Comparison of ENCODE assay signal across 8 cellular contexts in the genomic region with DNA sequence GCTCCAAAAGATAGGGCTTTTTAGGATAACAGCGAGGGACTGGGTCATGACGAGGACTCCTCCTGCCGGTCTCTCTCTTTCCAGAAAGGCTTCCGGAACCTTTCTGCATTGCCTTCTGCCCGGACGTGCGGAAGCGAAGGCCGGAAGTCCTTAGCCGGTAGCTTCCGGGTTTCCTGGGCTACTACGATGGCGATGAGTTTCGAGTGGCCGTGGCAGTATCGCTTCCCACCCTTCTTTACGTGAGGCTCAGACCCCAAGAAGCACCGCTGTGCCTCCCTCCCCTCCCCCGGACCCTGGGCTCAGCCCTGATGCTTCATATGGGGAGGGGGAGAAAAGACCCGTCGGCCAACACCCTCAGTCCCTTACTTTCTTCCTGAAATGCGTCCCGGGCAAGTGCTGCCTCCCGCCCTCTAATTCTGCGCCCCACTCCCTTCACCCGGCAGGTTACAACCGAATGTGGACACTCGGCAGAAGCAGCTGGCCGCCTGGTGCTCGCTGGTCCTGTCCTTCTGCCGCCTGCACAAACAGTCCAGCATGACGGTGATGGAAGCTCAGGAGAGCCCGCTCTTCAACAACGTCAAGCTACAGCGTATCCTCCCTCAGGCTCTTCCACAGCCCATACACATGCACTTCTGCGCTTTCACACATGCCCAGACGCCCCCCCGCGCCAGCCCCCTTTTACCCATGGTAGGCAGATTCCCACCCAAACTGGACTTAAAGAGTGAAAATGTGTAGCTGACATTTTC. TPM values are rescaled to one million over a fixed set of nuclear protein-coding genes. Genes with fewer than 3 reads are reported as not detected.
A peak's percentile ranks its signal among the peaks of the same experiment; 100 is the strongest.
DNase-seq lines count a peak whose midpoint lies in the region; ATAC-seq lines count a peak whose summit lies in the region.

A gene (plus strand): TSS at position 160 of the 746 bp plus-strand sequence. CDS start 27 bp downstream, at position 187.

- H3K4me3 ChIP-seq in CD4-positive, CD25-positive, alpha-beta regulatory T cell (ENCODE audit: low read depth, low read length): peak within 1 kb of the TSS; percentile 93
- H3K4me3 ChIP-seq in SK-N-MC: peak within 1 kb of the TSS; percentile 93

- peak; percentile 93 for ATAC-seq in CD4-positive, CD25-positive, alpha-beta regulatory T cell (ENCODE audit: low read depth in 2 of 2)
- peak; percentile 68 for ATAC-seq in GM21528 (IDR thresholded peaks at IDR 0.05; ENCODE audit: low FRiP score, unreplicated experiment)

- no peaks in the 10 kb centered on the region for H3K9me3 ChIP-seq in CD4-positive, CD25-positive, alpha-beta regulatory T cell (ENCODE audit: control insufficient read depth in 2 of 2, low read length in 2 of 2)
- no peaks in the 10 kb centered on the region for H3K9me3 ChIP-seq in SK-N-MC (ENCODE audit: low read depth, low read length)

- H3K9ac ChIP-seq in SK-N-MC (ENCODE audit: insufficient read length): peak within 1 kb of the TSS; percentile 88

- peaks cover 6% of the 10 kb centered on the region for H3K27me3 Mint-ChIP-seq in CD4-positive, CD25-positive, alpha-beta regulatory T cell

- peak within 1 kb of the TSS; percentile 95 to 99 (median 98) for H3K4me3 Mint-ChIP-seq in CD4-positive, CD25-positive, alpha-beta regulatory T cell

- no peaks in the 10 kb centered on the region for H3K27me3 ChIP-seq in CD4-positive, CD25-positive, alpha-beta regulatory T cell (ENCODE audit: control insufficient read depth, insufficient read depth, low read length)

- no peaks in the 10 kb centered on the region for H3K9me3 Mint-ChIP-seq in CD4-positive, CD25-positive, alpha-beta regulatory T cell

- peaks cover 33% of the 10 kb centered on the region for H3K36me3 ChIP-seq in CD4-positive, CD25-positive, alpha-beta regulatory T cell (ENCODE audit: control insufficient read depth, insufficient read depth, low read length)
- H3K36me3 ChIP-seq in SK-N-MC (ENCODE audit: insufficient read depth, low read length): peaks cover 22% of the 10 kb centered on the region

- H3K4me1 Mint-ChIP-seq in CD4-positive, CD25-positive, alpha-beta regulatory T cell: peaks cover 4 to 31% (median 18%) of the 10 kb centered on the region in 4 donors

- peaks cover 25% of the 10 kb centered on the region for H3K36me3 Mint-ChIP-seq in CD4-positive, CD25-positive, alpha-beta regulatory T cell

- DNase-seq in CD4-positive, CD25-positive, alpha-beta regulatory T cell: peak; percentile 64 to 89 (median 75)
- DNase-seq in MV-4-11 (lab: John Stamatoyannopoulos, UW) (peak; percentile 82), SK-N-MC (ENCODE audit: low read depth, low spot score) (no peak), globus pallidus (ENCODE audit: low spot score) (peak; percentile 83), occipital lobe (lab: John Stamatoyannopoulos, UW) (peak; percentile 74), superior temporal gyrus (ENCODE audit: extremely low spot score) (peak; percentile 94)
- DNase-seq in activated naive CD4-positive, alpha-beta T cell treated with anti-CD3 and anti-CD28 coated beads, Interleukin-2, amount 50 U/mL, for 16 hours: peak; percentile 75

- peak within 1 kb of the TSS; percentile 97 to 99 (median 99) for H3K27ac Mint-ChIP-seq in CD4-positive, CD25-positive, alpha-beta regulatory T cell

- H3K27ac ChIP-seq in CD4-positive, CD25-positive, alpha-beta regulatory T cell (ENCODE audit: insufficient read depth, low read length, poor library complexity, severe bottlenecking): peak within 1 kb of the TSS; percentile 86
- H3K27ac ChIP-seq in SK-N-MC: peak within 1 kb of the TSS; percentile 70

- H3K4me1 ChIP-seq in CD4-positive, CD25-positive, alpha-beta regulatory T cell (ENCODE audit: control insufficient read depth, insufficient read depth, low read length, poor library complexity, severe bottlenecking): peaks cover 19% of the 10 kb centered on the region

RNA-seq across cellular contexts. Expression of the gene that starts here (rescaled TPM):
- total RNA-seq in CD4-positive, CD25-positive, alpha-beta regulatory T cell: 29.4 TPM
- 10 to 100 TPM; 62.8 to 73.3 (median 71.4) TPM for polyA plus RNA-seq in CD4-positive, CD25-positive, alpha-beta regulatory T cell
- 24.5 TPM for total RNA-seq in occipital lobe
